Comparison of ENCODE assay signal across 1 cellular context in genomic region chr22:31625257-31625640, GRCh38.
TF ChIP-seq lines count a peak whose summit lies in the region.

No MANE protein-coding gene starts in this region.

TF ChIP-seq in GM23338, 12 proteins besides CTCF, POLR2A, EP300 and RAD21 (continued from another document):
- no peak for TF ChIP-seq ZNF462 (CRISPR knock-in tag; IDR thresholded peaks at IDR 0.05)
- no peak for TF ChIP-seq EZH2phosphoT487 (IDR thresholded peaks at IDR 0.05; ENCODE audit: unreplicated experiment)
- no peak for TF ChIP-seq ETS1 (IDR thresholded peaks at IDR 0.05)
- no peak for TF ChIP-seq CREB1 (CRISPR knock-in tag; IDR thresholded peaks at IDR 0.05; ENCODE audit: low read depth)
- TF ChIP-seq NANOG (IDR thresholded peaks at IDR 0.05; ENCODE audit: borderline replicate concordance), result no peak
- TF ChIP-seq STAT1 (IDR thresholded peaks at IDR 0.05; ENCODE audit: unreplicated experiment), result no peak
- no peak for TF ChIP-seq REST (IDR thresholded peaks at IDR 0.05; ENCODE audit: unreplicated experiment)
- TF ChIP-seq POLR2AphosphoS5 (IDR thresholded peaks at IDR 0.05; ENCODE audit: low read depth), result no peak
